Comparison of ENCODE assay signal across 8 cellular contexts in the genomic region with DNA sequence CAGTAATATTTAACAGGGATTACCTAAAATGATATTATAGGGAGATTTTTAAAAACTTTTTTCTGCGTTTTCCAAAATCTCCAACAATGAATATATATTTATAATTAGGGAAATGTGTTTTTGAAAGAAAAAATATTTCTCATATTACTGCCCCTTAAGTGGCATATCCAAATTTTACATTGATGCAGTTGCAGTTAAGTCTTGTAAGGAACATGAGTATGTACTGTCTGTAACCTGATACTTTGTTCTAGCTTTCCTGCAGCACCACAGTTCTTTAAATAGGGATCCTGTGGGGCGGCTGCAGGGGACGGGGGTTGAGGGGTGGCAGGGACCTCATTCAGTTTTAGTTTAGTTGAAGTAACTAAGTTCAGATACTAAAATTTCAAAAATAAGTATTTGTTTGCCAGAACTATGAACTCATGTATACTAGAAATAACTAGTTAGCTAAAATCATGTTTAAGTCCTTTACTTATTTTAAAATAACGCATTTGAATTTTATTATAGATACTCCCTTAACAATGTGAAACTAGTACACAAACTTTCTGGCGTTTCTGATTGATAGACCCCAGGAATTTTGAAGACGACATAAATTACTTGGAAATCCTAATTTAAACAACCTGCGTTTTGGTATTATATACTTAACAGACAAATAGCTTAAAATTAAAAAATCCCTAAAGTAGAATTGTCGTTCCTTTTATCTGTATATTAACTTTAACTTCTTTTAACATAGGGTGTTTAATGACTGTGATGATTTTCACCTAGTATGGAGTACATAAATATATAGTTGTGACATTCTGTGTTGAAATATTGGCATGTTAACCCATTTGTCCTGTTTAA. TPM values are rescaled to one million over a fixed set of nuclear protein-coding genes. Genes with fewer than 3 reads are reported as not detected.
DNase-seq lines count a peak whose midpoint lies in the region; ATAC-seq, FAIRE-seq and TF ChIP-seq lines count a peak whose summit lies in the region.

No MANE protein-coding gene starts in this region.

- intact Hi-C loops in K562 (cut with micrococcal nuclease) = loop anchor here (1.0 to 5.0 kb wide), 4 partner anchors 25 to 323 kb away; a partner anchor contains a TSS

- H3K36me3 ChIP-seq in GM06990 (ENCODE audit: control insufficient read depth, insufficient read depth, low read length) (no peaks in the 10 kb centered on the region), GM23248 (ENCODE audit: low read depth) (peaks cover 10% of the 10 kb centered on the region; the same call in 1 of the 2 replicates), K562 (ENCODE audit: control insufficient read depth, insufficient read depth, low read length) (no peaks in the 10 kb centered on the region; the same call in 2 of the 3 replicates), iPS-18a (ENCODE audit: control insufficient read depth, low read depth, low read length) (no peaks in the 10 kb centered on the region)

- WGBS in GM23248 (ENCODE audit: low coverage in 1 of 2, low lambda C conversion rate in 2 of 2, missing lambda C conversion rate in 2 of 2), 2 experiments = 1 to 2% methylated on average over 8 of the region's 8 CpGs
- 2% methylated on average over 8 of the region's 8 CpGs for WGBS in K562 (ENCODE audit: insufficient coverage, low coverage, missing lambda C conversion rate)

- FAIRE-seq in K562 (lab: Jason Lieb, UNC) = peak; percentile 70

- H4K20me1 ChIP-seq in GM23248 (ENCODE audit: insufficient read depth) (0 out of 2 replicates have a peak, but pooled peaks cover 9% of the 10 kb centered on the region), K562 (replicated peaks; ENCODE audit: control insufficient read depth, insufficient read depth, low read length) (0 out of 2 replicates have a peak, but pooled peaks cover 3% of the 10 kb centered on the region)

- H3K27ac ChIP-seq in GM23248 = peak overlapping the region; percentile 91
- H3K27ac ChIP-seq in K562 (ENCODE audit: extremely low read depth, low read depth, low read length) = peak overlapping the region; percentile 96
- H3K27ac ChIP-seq in iPS-18a (ENCODE audit: low read length) = peak overlapping the region; percentile 87
- peak overlapping the region in 20 of 21 experiments; percentile 50 to 96 (median 89) for H3K27ac ChIP-seq in skin epidermis

- DNase-seq in GM06990 (ENCODE audit: extremely low read depth, insufficient read length) (peak; percentile 86), GM23248 (peak; percentile 81), T-helper 1 cell (peak in 4 of 5 donors; percentile 12 to 72 (median 28)), K562 (ENCODE audit: extremely low read depth in 1 of 4, low spot score in 3 of 4) (peak; percentile 58 to 88 (median 72)), NCI-H774 (lab: John Stamatoyannopoulos, UW) (no peak)
- peak; percentile 70 for DNase-seq in Jurkat, Clone E6-1 (ENCODE audit: low read depth, low spot score)

- BruUV-seq in K562 (replicated peaks; lab: Mats Ljungman, UMichigan) = TSS peak; percentile 100

- TF ChIP-seq POLR2A in K562 (conservative IDR thresholded peaks at IDR 0.05) = peak; percentile 100

- H3K79me2 ChIP-seq in GM23248 (ENCODE audit: insufficient read depth) = peaks cover 93% of the 10 kb centered on the region
- H3K79me2 ChIP-seq in K562 (ENCODE audit: control insufficient read depth, insufficient read depth, low read length) = peaks cover 68% of the 10 kb centered on the region

- H3K9ac ChIP-seq in GM23248 (peak overlapping the region; percentile 96), K562 (ENCODE audit: insufficient read depth in 1 of 2, low read depth in 2 of 2, low read length in 2 of 2) (peak overlapping the region in 1 of 2 experiments; percentile 88; a peak in 3 of 4 replicates), iPS-18a (ENCODE audit: low read length) (peak overlapping the region; percentile 80)

- H3K4me2 ChIP-seq in GM23248 (ENCODE audit: unreplicated experiment) = peak overlapping the region; percentile 97
- H3K4me2 ChIP-seq in K562 (ENCODE audit: insufficient read depth, low read length) = peak overlapping the region; percentile 62

- in situ Hi-C loops in GM23248 (cut with MboI) = no loop called here
- in situ Hi-C loops in K562 (cut with MboI) = loop anchor here (10.0 kb wide), 1 partner anchor 111 kb away; no protein-coding TSS in a partner anchor

- H3K4me1 ChIP-seq in GM23248 (ENCODE audit: insufficient read depth) (peaks cover 31% of the 10 kb centered on the region), K562 (replicated peaks in 1 of 2; ENCODE audit: control insufficient read depth in 2 of 2, insufficient read depth in 2 of 2, low read length in 2 of 2) (peaks cover 0 to 4% of the 10 kb centered on the region in 2 experiments; a peak in 3 of 5 replicates), iPS-18a (ENCODE audit: control insufficient read depth, low read depth, low read length) (peaks cover 15% of the 10 kb centered on the region)

- no peaks in the 10 kb centered on the region for H3K9me1 ChIP-seq in K562 (ENCODE audit: control insufficient read depth, insufficient read depth, low read length)

- peaks cover 73% of the 10 kb centered on the region for H3F3A ChIP-seq in GM23248 (ENCODE audit: insufficient read depth)

- H3K27me3 ChIP-seq in GM06990 (replicated peaks; ENCODE audit: control insufficient read depth, insufficient read depth, low read length) (no peaks in the 10 kb centered on the region), GM23248 (replicated peaks; ENCODE audit: insufficient read depth) (no peaks in the 10 kb centered on the region), K562 (ENCODE audit: control insufficient read depth in 2 of 2, insufficient read depth in 2 of 2, low read length in 2 of 2) (no peaks in the 10 kb centered on the region), iPS-18a (ENCODE audit: control insufficient read depth, insufficient read depth, low read length) (no peaks in the 10 kb centered on the region)

- TF ChIP-seq CTCF in GM06990 (IDR thresholded peaks at IDR 0.05; ENCODE audit: insufficient read depth, low read length, poor library complexity, severe bottlenecking) (no peak), K562 (IDR thresholded peaks at IDR 0.05 in 2 of 3, conservative IDR thresholded peaks at IDR 0.05 in 1 of 3; ENCODE audit: insufficient read depth in 2 of 3, low read depth in 1 of 3, low read length in 3 of 3) (peak in 1 of 3 experiments; percentile 13; a peak in 1 of 6 replicates)

- CTCF ChIA-PET in K562 (lab: Yijun Ruan, JAX; ENCODE audit: low intra/inter-chr PET ratio) = no interaction called here

- H2AFZ ChIP-seq in GM23248 (peak overlapping the region; percentile 75), K562 (ENCODE audit: low read depth, low read length) (peak overlapping the region; percentile 85)

- ATAC-seq in K562 = peak; percentile 80

- POLR2A ChIA-PET in K562 (lab: Yijun Ruan, JAX) = interaction anchor here (0.6 to 10.5 kb wide), 39 partner anchors 9 to 1929 kb away, joined by 3 to 199 read pairs (median 5); a partner anchor contains a TSS

- H3K9me3 ChIP-seq in GM23248 (ENCODE audit: low read depth) = no peaks in the 10 kb centered on the region
- no peaks in the 10 kb centered on the region for H3K9me3 ChIP-seq in K562 (replicated peaks; ENCODE audit: control insufficient read depth, insufficient read depth, low read depth, low read length)
- no peaks in the 10 kb centered on the region for H3K9me3 ChIP-seq in iPS-18a (ENCODE audit: control insufficient read depth, low read depth, low read length)

- TF ChIP-seq RAD21 in K562 (CRISPR knock-in tag; conservative IDR thresholded peaks at IDR 0.05 in 1 of 2, IDR thresholded peaks at IDR 0.05 in 1 of 2) = peak in 1 of 2 experiments; percentile 85; a peak in 2 of 4 replicates

- peak overlapping the region; percentile 39 for H3K4me3 ChIP-seq in GM06990 (replicated peaks; ENCODE audit: low read depth, low read length)
- H3K4me3 ChIP-seq in GM23248 = peak overlapping the region; percentile 95
- H3K4me3 ChIP-seq in Jurkat, Clone E6-1 (ENCODE audit: low read length) = peak overlapping the region; percentile 66
- peak overlapping the region; percentile 49 for H3K4me3 ChIP-seq in K562
- peak overlapping the region; percentile 64 for H3K4me3 ChIP-seq in iPS-18a (ENCODE audit: low read length)
- H3K4me3 ChIP-seq in skin epidermis = peak overlapping the region; percentile 30 to 54 (median 45)

- no peaks in the 10 kb centered on the region for H3K9me2 ChIP-seq in GM23248 (ENCODE audit: insufficient read depth)

- peak; percentile 73 for TF ChIP-seq EP300 in K562 (IDR thresholded peaks at IDR 0.05; ENCODE audit: low read length)

RNA-seq across cellular contexts. Expression of a gene that starts 0.6 kb away (rescaled TPM):
- total RNA-seq in GM23248 (2014; rRNA removed; shearing (Covaris generic)) = 125 and 133 TPM in 2 replicates
- polyA plus RNA-seq in GM23248 (2016; fragmentation: Nextera tagmentation; extraction: Ambion mirVana) (147 and 151 TPM in 2 replicates), K562 (2011; rRNA removed) (15.2 and 23.5 TPM in 2 replicates), K562 (2014; fragmentation: Illumina TruSeq; extraction: Trizol) (16.5 and 17.5 TPM in 2 replicates), K562 (2014; fragmentation: Nextera tagmentation; extraction: Ambion mirVana) (10 to 100 TPM; 18.3 to 27.7 TPM), K562 (2014; rRNA removed) (15.3 and 20.7 TPM in 2 replicates)
- 9.9 TPM for polyA plus RNA-seq in Jurkat, Clone E6-1 (2012; ENCODE audit: insufficient read depth, insufficient read length)
- 20.6 and 59.9 TPM in 2 replicates for total RNA-seq in K562 (2011; cell fraction: chromatin; rRNA removed; ENCODE audit: low replicate concordance)
- total RNA-seq in K562 (2011; cell fraction: nucleolus; rRNA removed) = 16.6 and 21.7 TPM in 2 replicates
- total RNA-seq in K562 (2011; cell fraction: nucleoplasm; rRNA removed) = 45.6 and 71.6 TPM in 2 replicates
- total RNA-seq in K562 (2014; rRNA removed) (8.5 and 13.2 TPM in 2 replicates), K562 (2014; rRNA removed; fragmentation: Illumina TruSeq; extraction: Trizol) (22.5 and 33.2 TPM in 2 replicates), K562 (2015; rRNA removed; fragmentation: Illumina TruSeq; extraction: Trizol) (18.2 and 19.8 TPM in 2 replicates), K562 (2021) (17.8 and 20.5 TPM in 2 replicates)
- 1.8 and 5.4 TPM in 2 replicates for polyA plus RNA-seq in K562 (2011; cell fraction: cytosol; rRNA removed)
- 6.4 and 7.9 TPM in 2 replicates for polyA plus RNA-seq in K562 (2011; cell fraction: nucleus; rRNA removed)
- polyA plus RNA-seq in K562 (2012) = 11.4 and 15.5 TPM in 2 replicates
- 32.3 and 45.6 TPM in 2 replicates for polyA minus RNA-seq in K562 (2011; rRNA and poly(A)+ RNA removed)
- 9.8 and 10.6 TPM in 2 replicates for polyA minus RNA-seq in K562 (2011; cell fraction: cytosol; rRNA and poly(A)+ RNA removed)
- polyA minus RNA-seq in K562 (2011; cell fraction: nucleus; rRNA and poly(A)+ RNA removed) = 19.0 and 37.7 TPM in 2 replicates

RNA-seq across cellular contexts. Expression of a gene that starts 25.2 kb away (rescaled TPM):
- total RNA-seq in GM23248 (2014; rRNA removed; shearing (Covaris generic)) = 59.1 and 69.9 TPM in 2 replicates
- polyA plus RNA-seq in GM23248 (2016; fragmentation: Nextera tagmentation; extraction: Ambion mirVana) (48.4 and 52.2 TPM in 2 replicates), K562 (2011; rRNA removed) (292 and 294 TPM in 2 replicates), K562 (2014; fragmentation: Illumina TruSeq; extraction: Trizol) (185 and 213 TPM in 2 replicates), K562 (2014; fragmentation: Nextera tagmentation; extraction: Ambion mirVana) (100 to 1,000 TPM; 104 to 170 TPM), K562 (2014; rRNA removed) (224 and 265 TPM in 2 replicates)
- 165 TPM for polyA plus RNA-seq in Jurkat, Clone E6-1 (2012; ENCODE audit: insufficient read depth, insufficient read length)
- total RNA-seq in K562 (2011; cell fraction: chromatin; rRNA removed; ENCODE audit: low replicate concordance) = 264 and 677 TPM in 2 replicates
- 127 and 179 TPM in 2 replicates for total RNA-seq in K562 (2011; cell fraction: nucleolus; rRNA removed)
- total RNA-seq in K562 (2011; cell fraction: nucleoplasm; rRNA removed) = 251 and 332 TPM in 2 replicates
- total RNA-seq in K562 (2014; rRNA removed) (182 and 192 TPM in 2 replicates), K562 (2014; rRNA removed; fragmentation: Illumina TruSeq; extraction: Trizol) (253 and 279 TPM in 2 replicates), K562 (2015; rRNA removed; fragmentation: Illumina TruSeq; extraction: Trizol) (234 and 254 TPM in 2 replicates), K562 (2021) (195 and 199 TPM in 2 replicates)
- polyA plus RNA-seq in K562 (2011; cell fraction: cytosol; rRNA removed) = 136 and 194 TPM in 2 replicates
- 763 and 1,195 TPM in 2 replicates for polyA plus RNA-seq in K562 (2011; cell fraction: nucleus; rRNA removed)
- 143 and 152 TPM in 2 replicates for polyA plus RNA-seq in K562 (2012)
- polyA minus RNA-seq in K562 (2011; rRNA and poly(A)+ RNA removed) = 304 and 320 TPM in 2 replicates
- polyA minus RNA-seq in K562 (2011; cell fraction: cytosol; rRNA and poly(A)+ RNA removed) = 101 and 114 TPM in 2 replicates
- polyA minus RNA-seq in K562 (2011; cell fraction: nucleus; rRNA and poly(A)+ RNA removed) = 359 and 608 TPM in 2 replicates

RNA-seq across cellular contexts. Expression of a gene that starts 41.7 kb away (rescaled TPM):
- total RNA-seq in GM23248 (2014; rRNA removed; shearing (Covaris generic)) = 0.32 and 0.51 TPM in 2 replicates
- polyA plus RNA-seq in GM23248 (2016; fragmentation: Nextera tagmentation; extraction: Ambion mirVana) (0.68 and 0.75 TPM in 2 replicates), K562 (2011; rRNA removed) (0.04 TPM in 1 of 2 replicates, not detected in the other), K562 (2014; fragmentation: Illumina TruSeq; extraction: Trizol) (not detected in 2 replicates), K562 (2014; fragmentation: Nextera tagmentation; extraction: Ambion mirVana) (under 1 TPM in 1 of 2 experiments, not detected in 1; 0.01 TPM), K562 (2014; rRNA removed) (not detected in 2 replicates)
- polyA plus RNA-seq in Jurkat, Clone E6-1 (2012; ENCODE audit: insufficient read depth, insufficient read length) = not detected
- total RNA-seq in K562 (2011; cell fraction: chromatin; rRNA removed; ENCODE audit: low replicate concordance) = not detected in 2 replicates
- not detected in 2 replicates for total RNA-seq in K562 (2011; cell fraction: nucleolus; rRNA removed)
- total RNA-seq in K562 (2011; cell fraction: nucleoplasm; rRNA removed) = not detected in 2 replicates
- total RNA-seq in K562 (2014; rRNA removed) (0.05 TPM in 1 of 2 replicates, not detected in the other), K562 (2014; rRNA removed; fragmentation: Illumina TruSeq; extraction: Trizol) (0.04 and 0.06 TPM in 2 replicates), K562 (2015; rRNA removed; fragmentation: Illumina TruSeq; extraction: Trizol) (0.04 and 0.08 TPM in 2 replicates), K562 (2021) (0.04 TPM in 2 replicates)
- not detected in 2 replicates for polyA plus RNA-seq in K562 (2011; cell fraction: cytosol; rRNA removed)
- not detected in 2 replicates for polyA plus RNA-seq in K562 (2011; cell fraction: nucleus; rRNA removed)
- 0.04 TPM in 1 of 2 replicates, not detected in the other for polyA plus RNA-seq in K562 (2012)
- not detected in 2 replicates for polyA minus RNA-seq in K562 (2011; rRNA and poly(A)+ RNA removed)
- polyA minus RNA-seq in K562 (2011; cell fraction: cytosol; rRNA and poly(A)+ RNA removed) = not detected in 2 replicates
- polyA minus RNA-seq in K562 (2011; cell fraction: nucleus; rRNA and poly(A)+ RNA removed) = not detected in 2 replicates

Comparison
In these comparisons a context has a peak if more than half of its experiments do, and no peak if none do; other contexts are left out.
1. H3K4me3 ChIP-seq: peak in every context shown above with its lines; median percentile 95 in GM23248; 66 in Jurkat, Clone E6-1; 64 in iPS-18a; 49 in K562; 45 in skin epidermis; 39 in GM06990.